Comparison of ENCODE assay signal across 1 cellular context in the genomic region with DNA sequence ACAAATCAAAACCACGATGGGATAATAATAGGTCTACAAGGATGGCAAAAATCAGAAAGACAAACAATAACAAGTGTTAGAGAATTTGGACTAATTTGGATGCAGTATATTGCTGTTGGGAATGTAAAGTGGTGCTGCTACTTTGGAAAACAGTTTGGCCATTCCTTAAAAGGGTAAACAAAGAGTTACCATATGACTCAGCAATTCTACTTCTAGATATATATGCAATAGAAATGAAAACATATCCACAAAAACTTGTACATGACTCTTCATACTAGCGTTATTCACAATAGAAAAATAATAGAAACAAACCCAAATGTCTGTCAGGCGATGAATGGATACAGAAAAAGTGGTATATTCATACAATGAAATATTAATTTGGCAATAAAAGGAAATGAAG.
TF ChIP-seq lines count a peak whose summit lies in the region.

No MANE protein-coding gene starts in this region.

TF ChIP-seq in GM23338, 12 proteins besides CTCF, POLR2A, EP300 and RAD21 (continued from another document):
- TF ChIP-seq, protein P1, sequence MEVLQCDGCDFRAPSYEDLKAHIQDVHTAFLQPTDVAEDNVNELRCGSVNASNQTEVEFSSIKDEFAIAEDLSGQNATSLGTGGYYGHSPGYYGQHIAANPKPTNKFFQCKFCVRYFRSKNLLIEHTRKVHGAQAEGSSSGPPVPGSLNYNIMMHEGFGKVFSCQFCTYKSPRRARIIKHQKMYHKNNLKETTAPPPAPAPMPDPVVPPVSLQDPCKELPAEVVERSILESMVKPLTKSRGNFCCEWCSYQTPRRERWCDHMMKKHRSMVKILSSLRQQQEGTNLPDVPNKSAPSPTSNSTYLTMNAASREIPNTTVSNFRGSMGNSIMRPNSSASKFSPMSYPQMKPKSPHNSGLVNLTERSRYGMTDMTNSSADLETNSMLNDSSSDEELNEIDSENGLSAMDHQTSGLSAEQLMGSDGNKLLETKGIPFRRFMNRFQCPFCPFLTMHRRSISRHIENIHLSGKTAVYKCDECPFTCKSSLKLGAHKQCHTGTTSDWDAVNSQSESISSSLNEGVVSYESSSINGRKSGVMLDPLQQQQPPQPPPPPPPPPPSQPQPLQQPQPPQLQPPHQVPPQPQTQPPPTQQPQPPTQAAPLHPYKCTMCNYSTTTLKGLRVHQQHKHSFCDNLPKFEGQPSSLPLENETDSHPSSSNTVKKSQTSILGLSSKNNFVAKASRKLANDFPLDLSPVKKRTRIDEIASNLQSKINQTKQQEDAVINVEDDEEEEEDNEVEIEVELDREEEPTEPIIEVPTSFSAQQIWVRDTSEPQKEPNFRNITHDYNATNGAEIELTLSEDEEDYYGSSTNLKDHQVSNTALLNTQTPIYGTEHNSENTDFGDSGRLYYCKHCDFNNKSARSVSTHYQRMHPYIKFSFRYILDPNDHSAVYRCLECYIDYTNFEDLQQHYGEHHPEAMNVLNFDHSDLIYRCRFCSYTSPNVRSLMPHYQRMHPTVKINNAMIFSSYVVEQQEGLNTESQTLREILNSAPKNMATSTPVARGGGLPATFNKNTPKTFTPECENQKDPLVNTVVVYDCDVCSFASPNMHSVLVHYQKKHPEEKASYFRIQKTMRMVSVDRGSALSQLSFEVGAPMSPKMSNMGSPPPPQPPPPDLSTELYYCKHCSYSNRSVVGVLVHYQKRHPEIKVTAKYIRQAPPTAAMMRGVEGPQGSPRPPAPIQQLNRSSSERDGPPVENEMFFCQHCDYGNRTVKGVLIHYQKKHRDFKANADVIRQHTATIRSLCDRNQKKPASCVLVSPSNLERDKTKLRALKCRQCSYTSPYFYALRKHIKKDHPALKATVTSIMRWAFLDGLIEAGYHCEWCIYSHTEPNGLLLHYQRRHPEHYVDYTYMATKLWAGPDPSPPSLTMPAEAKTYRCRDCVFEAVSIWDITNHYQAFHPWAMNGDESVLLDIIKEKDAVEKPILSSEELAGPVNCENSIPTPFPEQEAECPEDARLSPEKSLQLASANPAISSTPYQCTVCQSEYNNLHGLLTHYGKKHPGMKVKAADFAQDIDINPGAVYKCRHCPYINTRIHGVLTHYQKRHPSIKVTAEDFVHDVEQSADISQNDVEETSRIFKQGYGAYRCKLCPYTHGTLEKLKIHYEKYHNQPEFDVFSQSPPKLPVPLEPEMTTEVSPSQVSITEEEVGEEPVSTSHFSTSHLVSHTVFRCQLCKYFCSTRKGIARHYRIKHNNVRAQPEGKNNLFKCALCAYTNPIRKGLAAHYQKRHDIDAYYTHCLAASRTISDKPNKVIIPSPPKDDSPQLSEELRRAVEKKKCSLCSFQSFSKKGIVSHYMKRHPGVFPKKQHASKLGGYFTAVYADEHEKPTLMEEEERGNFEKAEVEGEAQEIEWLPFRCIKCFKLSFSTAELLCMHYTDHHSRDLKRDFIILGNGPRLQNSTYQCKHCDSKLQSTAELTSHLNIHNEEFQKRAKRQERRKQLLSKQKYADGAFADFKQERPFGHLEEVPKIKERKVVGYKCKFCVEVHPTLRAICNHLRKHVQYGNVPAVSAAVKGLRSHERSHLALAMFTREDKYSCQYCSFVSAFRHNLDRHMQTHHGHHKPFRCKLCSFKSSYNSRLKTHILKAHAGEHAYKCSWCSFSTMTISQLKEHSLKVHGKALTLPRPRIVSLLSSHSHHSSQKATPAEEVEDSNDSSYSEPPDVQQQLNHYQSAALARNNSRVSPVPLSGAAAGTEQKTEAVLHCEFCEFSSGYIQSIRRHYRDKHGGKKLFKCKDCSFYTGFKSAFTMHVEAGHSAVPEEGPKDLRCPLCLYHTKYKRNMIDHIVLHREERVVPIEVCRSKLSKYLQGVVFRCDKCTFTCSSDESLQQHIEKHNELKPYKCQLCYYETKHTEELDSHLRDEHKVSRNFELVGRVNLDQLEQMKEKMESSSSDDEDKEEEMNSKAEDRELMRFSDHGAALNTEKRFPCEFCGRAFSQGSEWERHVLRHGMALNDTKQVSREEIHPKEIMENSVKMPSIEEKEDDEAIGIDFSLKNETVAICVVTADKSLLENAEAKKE (CRISPR knock-in tag; IDR thresholded peaks at IDR 0.05): no peak
- no peak for TF ChIP-seq EZH2phosphoT487 (IDR thresholded peaks at IDR 0.05; ENCODE audit: unreplicated experiment)
- TF ChIP-seq, protein P2, sequence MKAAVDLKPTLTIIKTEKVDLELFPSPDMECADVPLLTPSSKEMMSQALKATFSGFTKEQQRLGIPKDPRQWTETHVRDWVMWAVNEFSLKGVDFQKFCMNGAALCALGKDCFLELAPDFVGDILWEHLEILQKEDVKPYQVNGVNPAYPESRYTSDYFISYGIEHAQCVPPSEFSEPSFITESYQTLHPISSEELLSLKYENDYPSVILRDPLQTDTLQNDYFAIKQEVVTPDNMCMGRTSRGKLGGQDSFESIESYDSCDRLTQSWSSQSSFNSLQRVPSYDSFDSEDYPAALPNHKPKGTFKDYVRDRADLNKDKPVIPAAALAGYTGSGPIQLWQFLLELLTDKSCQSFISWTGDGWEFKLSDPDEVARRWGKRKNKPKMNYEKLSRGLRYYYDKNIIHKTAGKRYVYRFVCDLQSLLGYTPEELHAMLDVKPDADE (IDR thresholded peaks at IDR 0.05): no peak
- no peak for TF ChIP-seq ZNF331 (CRISPR knock-in tag; IDR thresholded peaks at IDR 0.05; ENCODE audit: low read depth)
- TF ChIP-seq NANOG (IDR thresholded peaks at IDR 0.05; ENCODE audit: borderline replicate concordance): no peak
- no peak for TF ChIP-seq STAT1 (IDR thresholded peaks at IDR 0.05; ENCODE audit: unreplicated experiment)
- TF ChIP-seq EZH2 (IDR thresholded peaks at IDR 0.05; ENCODE audit: low read depth, unreplicated experiment): no peak
- no peak for TF ChIP-seq CREB1 (CRISPR knock-in tag; IDR thresholded peaks at IDR 0.05; ENCODE audit: low read depth)
